In the genomic region with DNA sequence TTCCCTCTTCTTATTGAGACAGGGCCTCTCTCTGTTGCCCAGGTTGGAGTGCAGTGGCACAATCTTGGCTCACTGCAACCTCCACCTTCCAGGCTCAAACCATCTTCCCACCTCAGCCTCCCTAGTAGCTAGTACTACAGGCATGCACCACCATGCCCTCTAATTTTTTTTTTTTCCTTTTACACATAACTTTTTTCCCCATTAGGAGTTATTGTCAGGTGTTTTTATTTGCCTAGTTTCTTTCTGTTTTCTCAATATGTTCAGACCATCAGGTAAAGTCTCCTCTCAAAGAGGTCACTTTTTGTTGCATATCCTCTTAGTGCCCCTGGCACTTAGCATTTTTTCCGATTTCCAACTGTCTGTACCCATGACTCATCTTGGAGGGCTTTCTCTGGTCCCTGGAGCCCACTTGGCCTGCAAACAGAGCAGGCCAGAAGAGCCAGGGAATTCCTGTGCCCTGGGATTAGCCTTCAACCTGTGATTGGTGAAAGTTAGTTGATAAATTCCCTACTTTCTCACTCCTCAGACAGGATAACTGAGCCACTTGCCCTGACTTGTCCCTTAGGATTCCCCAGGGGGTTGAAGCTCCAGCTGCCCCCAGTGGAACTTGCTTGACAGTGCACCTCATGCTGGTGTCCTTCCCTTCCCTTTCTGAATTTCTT, we compare ENCODE assay signal across 8 cellular contexts. TPM values are rescaled to one million over a fixed set of nuclear protein-coding genes. Genes with fewer than 3 reads are reported as not detected.
DNase-seq lines count a peak whose midpoint lies in the region; ATAC-seq and TF ChIP-seq lines count a peak whose summit lies in the region.

No MANE protein-coding gene starts in this region.

- WGBS in spleen, 5 donors = 83 to 97% (median 92%) methylated on average over 1 of the region's 1 CpG

- TF ChIP-seq CTCF in right atrium auricular region (IDR thresholded peaks at IDR 0.05) (peak; percentile 57 to 64), spleen (IDR thresholded peaks at IDR 0.05 in 8 of 11, conservative IDR thresholded peaks at IDR 0.05 in 3 of 11) (peak in 9 of 11 experiments; percentile 32 to 72 (median 65))

- peak overlapping the region; percentile 96 for H3K4me3 Mint-ChIP-seq in activated T-helper 17 cell treated with anti-CD3 and anti-CD28 coated beads, Interleukin-2, amount 50 U/mL, for 72 hours

- H3K27ac ChIP-seq in right atrium auricular region = no peak overlapping the region
- H3K27ac ChIP-seq in spleen = no peak overlapping the region

- no peaks in the 10 kb centered on the region for H3K27me3 Mint-ChIP-seq in activated T-helper 17 cell treated with anti-CD3 and anti-CD28 coated beads, Interleukin-2, amount 50 U/mL, for 72 hours

- H3K9me3 ChIP-seq in right atrium auricular region (no peaks in the 10 kb centered on the region), spleen (peaks cover 0 to 2% (median 0%) of the 10 kb centered on the region in 8 donors)

- ATAC-seq in GM19328 (IDR thresholded peaks at IDR 0.05; ENCODE audit: unreplicated experiment) = peak; percentile 41
- ATAC-seq in HG03196 (IDR thresholded peaks at IDR 0.05; ENCODE audit: unreplicated experiment) = peak; percentile 44
- no peak for ATAC-seq in activated T-helper 17 cell treated with anti-CD3 and anti-CD28 coated beads, Interleukin-2, amount 50 U/mL, for 72 hours (replicated peaks)

- peaks cover 21% of the 10 kb centered on the region for H3K4me1 Mint-ChIP-seq in activated T-helper 17 cell treated with anti-CD3 and anti-CD28 coated beads, Interleukin-2, amount 50 U/mL, for 72 hours

- TF ChIP-seq POLR2A in spleen (IDR thresholded peaks at IDR 0.05) = no peak

- intact Hi-C loops in spleen (cut with DNase I; ENCODE audit: low total_unique reads) = loop anchor here (10.0 kb wide), 1 partner anchor 318 kb away; a partner anchor contains a TSS

- H3K27ac Mint-ChIP-seq in activated T-helper 17 cell treated with anti-CD3 and anti-CD28 coated beads, Interleukin-2, amount 50 U/mL, for 72 hours = peak overlapping the region; percentile 61

- H3K36me3 Mint-ChIP-seq in activated T-helper 17 cell treated with anti-CD3 and anti-CD28 coated beads, Interleukin-2, amount 50 U/mL, for 72 hours (ENCODE audit: low read depth) = peaks cover 33% of the 10 kb centered on the region

- H3K9me3 Mint-ChIP-seq in activated T-helper 17 cell treated with anti-CD3 and anti-CD28 coated beads, Interleukin-2, amount 50 U/mL, for 72 hours = no peaks in the 10 kb centered on the region

- H3K4me1 ChIP-seq in right atrium auricular region (peaks cover 0 to 30% of the 10 kb centered on the region in 2 donors), spleen (peaks cover 10 to 32% (median 28%) of the 10 kb centered on the region in 6 donors)

- no peak overlapping the region for H3K4me3 ChIP-seq in right atrium auricular region
- no peak overlapping the region for H3K4me3 ChIP-seq in spleen

- DNase-seq in DMS153 (lab: John Stamatoyannopoulos, UW) (peak; percentile 13), NCI-H524 treated with DMSO at 0.1 percent for 48 hours (lab: John Stamatoyannopoulos, UW) (peak; percentile 13), right atrium auricular region (ENCODE audit: low spot score) (no peak), spleen (no peak), midbrain (lab: John Stamatoyannopoulos, UW) (no peak)

- H3K36me3 ChIP-seq in right atrium auricular region (peaks cover 10% of the 10 kb centered on the region), spleen (peaks cover 0 to 22% (median 10%) of the 10 kb centered on the region in 6 donors)

- H3K27me3 ChIP-seq in right atrium auricular region = no peaks in the 10 kb centered on the region
- no peaks in the 10 kb centered on the region for H3K27me3 ChIP-seq in spleen (replicated peaks in 1 of 7)

RNA-seq across cellular contexts. Expression of a gene that starts 2.2 kb away (rescaled TPM):
- total RNA-seq in activated T-helper 17 cell treated with anti-CD3 and anti-CD28 coated beads, Interleukin-2, amount 50 U/mL, for 72 hours = 10 to 100 TPM; 40.9 to 53.0 TPM
- total RNA-seq in right atrium auricular region (10 to 100 TPM; 27.3 to 39.3 TPM), spleen (10 to 100 TPM; 18.8 to 37.9 (median 24.1) TPM)
- polyA plus RNA-seq in spleen = 10 to 100 TPM; 34.3 to 42.6 (median 40.9) TPM

Comparison
In these comparisons a context has a peak if more than half of its experiments do, and no peak if none do; other contexts are left out.
1. DNase-seq: peak in DMS153 (single experiment) and NCI-H524 treated with DMSO at 0.1 percent for 48 hours (single experiment); none in right atrium auricular region (single experiment), spleen (single experiment) and midbrain (single experiment).